In genomic region chr10:34001831-34002230, GRCh38 we compare ENCODE assay signal across 26 cellular contexts.
"Had no signal": no experiment of that assay in that cellular context is flagged by ENCODE, and none has a peak within 500 bp of the region (broad histone marks: within the 10 kb centered on the region; RNA-seq: fewer than 3 reads in every experiment).

No MANE protein-coding gene starts in this region.

- FAIRE-seq: urothelium cell line had no signal

- H3K27me3 ChIP-seq: stomach, suprapubic skin, testis, thyroid gland, tibial artery, tibial nerve, transverse colon, upper lobe of left lung, upper lobe of right lung, uterus, vagina had no signal

- ATAC-seq: stimulated activated effector memory CD8-positive, alpha-beta T cell treated with anti-CD3 and anti-CD28 coated beads, Interleukin-12 subunit alpha, Interleukin-12 subunit beta, amount 100 ng/mL, for 72 hours; stimulated activated memory B cell treated with anti-CD40 and anti-IgM and Interleukin-4, amounts not matched to agents 10 μg/mL and 1 μg/mL and 100 μg/mL, for 72 hours; stimulated activated naive B cell treated with anti-CD40 and anti-IgM and Interleukin-4, amounts not matched to agents 10 μg/mL and 1 μg/mL and 100 μg/mL, for 72 hours; stimulated activated naive CD8-positive, alpha-beta T cell treated with anti-CD3 and anti-CD28 coated beads, Interleukin-15, amount 100 ng/mL, for 72 hours; stimulated activated naive CD8-positive, alpha-beta T cell treated with anti-CD3 and anti-CD28 coated beads, Interleukin-15, Interleukin-2, amounts not matched to agents 100 U/mL and 50 U/mL, for 24 hours; upper lobe of right lung had no signal

- DNase-seq: stimulated activated CD4-positive, alpha-beta T cell treated with anti-CD3 and anti-CD28 coated beads, Interleukin-2, amount 100 ng/mL, for 48 hours; stimulated activated CD4-positive, alpha-beta T cell treated with anti-CD3 and anti-CD28 coated beads, Interleukin-4, amount 100 ng/mL, for 1 hour; stimulated activated CD4-positive, alpha-beta T cell treated with anti-CD3 and anti-CD28 coated beads, Interleukin-4, amount 100 ng/mL, for 24 hours; stimulated activated CD4-positive, alpha-beta T cell treated with anti-CD3 and anti-CD28 coated beads, Interleukin-4, amount 100 ng/mL, for 4 hours; stimulated activated CD8-positive, alpha-beta memory T cell treated with anti-CD3 and anti-CD28 coated beads, Interleukin-4, amount 100 ng/mL, for 48 hours; stimulated activated naive B cell treated with anti-CD40 and anti-IgM and Interleukin-4, amounts not matched to agents 10 μg/mL and 1 μg/mL and 100 μg/mL, for 72 hours; stimulated activated naive CD4-positive, alpha-beta T cell; stimulated activated naive CD4-positive, alpha-beta T cell treated with Interleukin-2 at 50 U/mL for 16 hours; stimulated activated naive CD8-positive, alpha-beta T cell treated with anti-CD3 and anti-CD28 coated beads, Interleukin-15, amount 100 ng/mL, for 72 hours; stimulated activated naive CD8-positive, alpha-beta T cell treated with anti-CD3 and anti-CD28 coated beads, Interleukin-15, Interleukin-2, amounts not matched to agents 100 U/mL and 50 U/mL, for 24 hours; stomach; substantia nigra; testis; thyroid gland; tibial artery; transverse colon; upper lobe of left lung; upper lobe of right lung; uterus had no signal

- H3K4me1 ChIP-seq: stomach, suprapubic skin, thyroid gland, tibial artery, tibial nerve, transverse colon, upper lobe of left lung, upper lobe of right lung, uterus, vagina had no signal

- H3K4me3 ChIP-seq: stomach, suprapubic skin, testis, thoracic aorta, thyroid gland, tibial artery, tibial nerve, transverse colon, upper lobe of left lung, upper lobe of right lung, uterus, vagina had no signal

- H3K27ac ChIP-seq: stomach, suprapubic skin, testis, thoracic aorta, thyroid gland, tibial artery, tibial nerve, transverse colon, upper lobe of left lung, upper lobe of right lung, uterus, vagina had no signal

- H3K9me3 ChIP-seq: stomach, suprapubic skin, testis, thoracic aorta, thyroid gland, tibial artery, tibial nerve, transverse colon, upper lobe of left lung, upper lobe of right lung, uterus, vagina had no signal

- H3K36me3 ChIP-seq: stomach, suprapubic skin, thoracic aorta, thyroid gland, tibial artery, tibial nerve, transverse colon, upper lobe of left lung, upper lobe of right lung, uterus, vagina had no signal
